ENCODE assay signal across 16 cellular contexts in the genomic region with DNA sequence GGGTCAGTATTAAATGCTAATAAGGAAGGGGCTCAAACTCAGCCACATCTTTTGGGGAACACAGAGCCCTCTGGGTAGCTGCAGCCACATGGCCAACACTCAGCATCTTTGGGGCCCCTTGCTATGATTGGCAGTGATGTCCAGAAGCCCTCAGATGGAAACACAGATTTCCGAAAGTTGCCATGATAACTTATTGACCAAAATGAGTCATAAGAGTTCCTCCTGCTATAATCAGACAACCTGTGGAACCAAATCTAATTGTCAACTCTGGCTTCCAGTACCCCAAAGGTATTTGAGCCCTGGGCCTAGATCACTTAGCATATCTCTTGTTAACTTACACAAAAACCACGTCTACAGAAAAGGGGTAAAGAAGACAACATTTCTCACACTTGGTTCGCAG.
DNase-seq lines count a peak whose midpoint lies in the region; ATAC-seq, FAIRE-seq and TF ChIP-seq lines count a peak whose summit lies in the region.
"Had no signal": no experiment of that assay in that cellular context is flagged by ENCODE, and none has a peak within 500 bp of the region (broad histone marks: within the 10 kb centered on the region; RNA-seq: fewer than 3 reads in every experiment).

No MANE protein-coding gene starts in this region.

- no peaks in the 10 kb centered on the region for H4K20me1 ChIP-seq in GM23338 (replicated peaks; ENCODE audit: insufficient read depth)

- H3K27ac Mint-ChIP-seq in GM23338 (no peak overlapping the region), endodermal cell (no peak overlapping the region)
- H3K27ac Mint-ChIP-seq: activated naive CD4-positive, alpha-beta T cell treated with anti-CD3 and anti-CD28 coated beads, Interleukin-2, amount 50 U/mL, for 24 hours; T-helper 1 cell treated with Interleukin-12 subunit alpha and Interleukin-12 subunit beta and Interleukin-4 antibody, amounts not matched to agents 30 μg/mL and 1 μg/mL, for 36 hours had no signal

- H3K36me3 ChIP-seq in gastrocnemius medialis (no peaks in the 10 kb centered on the region), GM23338 (ENCODE audit: insufficient read depth) (no peaks in the 10 kb centered on the region), endodermal cell (ENCODE audit: control insufficient read depth, insufficient read depth, low read length) (no peaks in the 10 kb centered on the region)
- H3K36me3 ChIP-seq: esophagus muscularis mucosa had no signal

- DNase-seq in urothelium cell line (ENCODE audit: low spot score) (no peak), gastrocnemius medialis (no peak), GM23338 (ENCODE audit: low spot score) (no peak), endodermal cell (no peak)
- DNase-seq: activated CD4-positive, alpha-beta T cell treated with anti-CD3 and anti-CD28 coated beads, Interleukin-2, amount 50 U/mL, for 48 hours; cerebellar nuclear complex; NCI-H2029 had no signal

- no peak for FAIRE-seq in urothelium cell line (lab: Jason Lieb, UNC)
- FAIRE-seq: H1, HepG2 had no signal

- H3K27me3 Mint-ChIP-seq in GM23338 (ENCODE audit: insufficient read depth, low read depth, poor library complexity): peaks cover 4% of the 10 kb centered on the region
- no peaks in the 10 kb centered on the region for H3K27me3 Mint-ChIP-seq in endodermal cell (ENCODE audit: insufficient read depth)

- H3F3A ChIP-seq in GM23338 (replicated peaks; ENCODE audit: low read depth): no peaks in the 10 kb centered on the region

- TF ChIP-seq CTCF in gastrocnemius medialis (IDR thresholded peaks at IDR 0.05 in 4 of 5, conservative IDR thresholded peaks at IDR 0.05 in 1 of 5) (no peak), GM23338 (conservative IDR thresholded peaks at IDR 0.05; ENCODE audit: low read depth in 2 of 2) (no peak), endodermal cell (conservative IDR thresholded peaks at IDR 0.05) (no peak)

- peak; percentile 29 for ATAC-seq in GM18498 (IDR thresholded peaks at IDR 0.05; ENCODE audit: unreplicated experiment)
- peak; percentile 53 for ATAC-seq in GM19463 (IDR thresholded peaks at IDR 0.05; ENCODE audit: unreplicated experiment)
- ATAC-seq in HG02884 (IDR thresholded peaks at IDR 0.05; ENCODE audit: unreplicated experiment): peak; percentile 39
- peak; percentile 54 for ATAC-seq in HG03571 (IDR thresholded peaks at IDR 0.05; ENCODE audit: unreplicated experiment)
- no peak for ATAC-seq in gastrocnemius medialis
- ATAC-seq in GM23338: no peak
- ATAC-seq: HepG2 had no signal

- H3K9ac ChIP-seq in endodermal cell (ENCODE audit: extremely low read depth, low read length, poor library complexity, severe bottlenecking): no peak overlapping the region

- TF ChIP-seq POLR2A in gastrocnemius medialis (IDR thresholded peaks at IDR 0.05): no peak

- H3K4me3 Mint-ChIP-seq in GM23338 (no peak overlapping the region), endodermal cell (no peak overlapping the region)
- H3K4me3 Mint-ChIP-seq: activated naive CD4-positive, alpha-beta T cell treated with anti-CD3 and anti-CD28 coated beads, Interleukin-2, amount 50 U/mL, for 24 hours; T-helper 1 cell treated with Interleukin-12 subunit alpha and Interleukin-12 subunit beta and Interleukin-4 antibody, amounts not matched to agents 30 μg/mL and 1 μg/mL, for 36 hours had no signal

- no peaks in the 10 kb centered on the region for H3K9me3 Mint-ChIP-seq in GM23338
- no peaks in the 10 kb centered on the region for H3K9me3 Mint-ChIP-seq in endodermal cell
- H3K9me3 Mint-ChIP-seq: activated naive CD4-positive, alpha-beta T cell treated with anti-CD3 and anti-CD28 coated beads, Interleukin-2, amount 50 U/mL, for 24 hours; T-helper 1 cell treated with Interleukin-12 subunit alpha and Interleukin-12 subunit beta and Interleukin-4 antibody, amounts not matched to agents 30 μg/mL and 1 μg/mL, for 36 hours had no signal

- H3K9me3 ChIP-seq in gastrocnemius medialis (no peaks in the 10 kb centered on the region), endodermal cell (ENCODE audit: control insufficient read depth, low read length) (no peaks in the 10 kb centered on the region)
- H3K9me3 ChIP-seq: esophagus muscularis mucosa had no signal

- H3K4me1 ChIP-seq in gastrocnemius medialis (no peaks in the 10 kb centered on the region), GM23338 (ENCODE audit: insufficient read depth) (no peaks in the 10 kb centered on the region), endodermal cell (ENCODE audit: control insufficient read depth, insufficient read depth, low read length) (no peaks in the 10 kb centered on the region)
- H3K4me1 ChIP-seq: esophagus muscularis mucosa had no signal

- no peaks in the 10 kb centered on the region for H3K9me2 ChIP-seq in GM23338 (ENCODE audit: insufficient read depth)

- H3K79me2 ChIP-seq in GM23338 (replicated peaks; ENCODE audit: insufficient read depth): no peaks in the 10 kb centered on the region

- intact Hi-C loops in gastrocnemius medialis (cut with DNase I; ENCODE audit: low total_unique reads): no loop called here

- no peak overlapping the region for H3K4me2 ChIP-seq in GM23338

- no peaks in the 10 kb centered on the region for H3K27me3 ChIP-seq in gastrocnemius medialis
- no peaks in the 10 kb centered on the region for H3K27me3 ChIP-seq in GM23338 (ENCODE audit: insufficient read depth)
- no peaks in the 10 kb centered on the region for H3K27me3 ChIP-seq in endodermal cell (ENCODE audit: control insufficient read depth, insufficient read depth, low read length, poor library complexity, severe bottlenecking)
- H3K27me3 ChIP-seq: esophagus muscularis mucosa had no signal

- H2AFZ ChIP-seq in GM23338: no peak overlapping the region

- no peak overlapping the region for H3K4me3 ChIP-seq in gastrocnemius medialis
- no peak overlapping the region for H3K4me3 ChIP-seq in GM23338
- no peak overlapping the region for H3K4me3 ChIP-seq in endodermal cell (ENCODE audit: low read length)
- H3K4me3 ChIP-seq: esophagus muscularis mucosa had no signal

- no peaks in the 10 kb centered on the region for H3K4me1 Mint-ChIP-seq in GM23338
- H3K4me1 Mint-ChIP-seq in endodermal cell: no peaks in the 10 kb centered on the region
- H3K4me1 Mint-ChIP-seq: activated naive CD4-positive, alpha-beta T cell treated with anti-CD3 and anti-CD28 coated beads, Interleukin-2, amount 50 U/mL, for 24 hours had no signal

- in situ Hi-C loops in gastrocnemius medialis (cut with MboI; ENCODE audit: low sequenced_read_pairs in 4 of 4): no loop called here

- 93 to 96% methylated on average over 3 of the region's 3 CpGs for WGBS in endodermal cell (ENCODE audit: insufficient coverage in 1 of 2, insufficient read length in 1 of 2), 2 experiments

- H3K27ac ChIP-seq in gastrocnemius medialis (no peak overlapping the region), GM23338 (ENCODE audit: low read depth) (no peak overlapping the region), endodermal cell (ENCODE audit: low read depth, low read length) (no peak overlapping the region)
- H3K27ac ChIP-seq: esophagus muscularis mucosa had no signal

- H3K36me3 Mint-ChIP-seq in GM23338 (ENCODE audit: low read depth): no peaks in the 10 kb centered on the region
- no peaks in the 10 kb centered on the region for H3K36me3 Mint-ChIP-seq in endodermal cell (ENCODE audit: low read depth)
- H3K36me3 Mint-ChIP-seq: activated naive CD4-positive, alpha-beta T cell treated with anti-CD3 and anti-CD28 coated beads, Interleukin-2, amount 50 U/mL, for 24 hours had no signal

TF ChIP-seq in GM23338, 12 proteins besides CTCF, POLR2A, EP300 and RAD21 (continues in another document):
- no peak for TF ChIP-seq NANOG (IDR thresholded peaks at IDR 0.05; ENCODE audit: borderline replicate concordance)
- TF ChIP-seq EZH2phosphoT487 (IDR thresholded peaks at IDR 0.05; ENCODE audit: unreplicated experiment): no peak
- no peak for TF ChIP-seq ZNF331 (CRISPR knock-in tag; IDR thresholded peaks at IDR 0.05; ENCODE audit: low read depth)
- TF ChIP-seq CREB1 (CRISPR knock-in tag; IDR thresholded peaks at IDR 0.05; ENCODE audit: low read depth): no peak
- TF ChIP-seq, protein P1, sequence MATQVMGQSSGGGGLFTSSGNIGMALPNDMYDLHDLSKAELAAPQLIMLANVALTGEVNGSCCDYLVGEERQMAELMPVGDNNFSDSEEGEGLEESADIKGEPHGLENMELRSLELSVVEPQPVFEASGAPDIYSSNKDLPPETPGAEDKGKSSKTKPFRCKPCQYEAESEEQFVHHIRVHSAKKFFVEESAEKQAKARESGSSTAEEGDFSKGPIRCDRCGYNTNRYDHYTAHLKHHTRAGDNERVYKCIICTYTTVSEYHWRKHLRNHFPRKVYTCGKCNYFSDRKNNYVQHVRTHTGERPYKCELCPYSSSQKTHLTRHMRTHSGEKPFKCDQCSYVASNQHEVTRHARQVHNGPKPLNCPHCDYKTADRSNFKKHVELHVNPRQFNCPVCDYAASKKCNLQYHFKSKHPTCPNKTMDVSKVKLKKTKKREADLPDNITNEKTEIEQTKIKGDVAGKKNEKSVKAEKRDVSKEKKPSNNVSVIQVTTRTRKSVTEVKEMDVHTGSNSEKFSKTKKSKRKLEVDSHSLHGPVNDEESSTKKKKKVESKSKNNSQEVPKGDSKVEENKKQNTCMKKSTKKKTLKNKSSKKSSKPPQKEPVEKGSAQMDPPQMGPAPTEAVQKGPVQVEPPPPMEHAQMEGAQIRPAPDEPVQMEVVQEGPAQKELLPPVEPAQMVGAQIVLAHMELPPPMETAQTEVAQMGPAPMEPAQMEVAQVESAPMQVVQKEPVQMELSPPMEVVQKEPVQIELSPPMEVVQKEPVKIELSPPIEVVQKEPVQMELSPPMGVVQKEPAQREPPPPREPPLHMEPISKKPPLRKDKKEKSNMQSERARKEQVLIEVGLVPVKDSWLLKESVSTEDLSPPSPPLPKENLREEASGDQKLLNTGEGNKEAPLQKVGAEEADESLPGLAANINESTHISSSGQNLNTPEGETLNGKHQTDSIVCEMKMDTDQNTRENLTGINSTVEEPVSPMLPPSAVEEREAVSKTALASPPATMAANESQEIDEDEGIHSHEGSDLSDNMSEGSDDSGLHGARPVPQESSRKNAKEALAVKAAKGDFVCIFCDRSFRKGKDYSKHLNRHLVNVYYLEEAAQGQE (IDR thresholded peaks at IDR 0.05; ENCODE audit: unreplicated experiment): no peak
- TF ChIP-seq EZH2 (IDR thresholded peaks at IDR 0.05; ENCODE audit: low read depth, unreplicated experiment): no peak
- TF ChIP-seq, protein P2, sequence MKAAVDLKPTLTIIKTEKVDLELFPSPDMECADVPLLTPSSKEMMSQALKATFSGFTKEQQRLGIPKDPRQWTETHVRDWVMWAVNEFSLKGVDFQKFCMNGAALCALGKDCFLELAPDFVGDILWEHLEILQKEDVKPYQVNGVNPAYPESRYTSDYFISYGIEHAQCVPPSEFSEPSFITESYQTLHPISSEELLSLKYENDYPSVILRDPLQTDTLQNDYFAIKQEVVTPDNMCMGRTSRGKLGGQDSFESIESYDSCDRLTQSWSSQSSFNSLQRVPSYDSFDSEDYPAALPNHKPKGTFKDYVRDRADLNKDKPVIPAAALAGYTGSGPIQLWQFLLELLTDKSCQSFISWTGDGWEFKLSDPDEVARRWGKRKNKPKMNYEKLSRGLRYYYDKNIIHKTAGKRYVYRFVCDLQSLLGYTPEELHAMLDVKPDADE (IDR thresholded peaks at IDR 0.05): no peak
- TF ChIP-seq STAT1 (IDR thresholded peaks at IDR 0.05; ENCODE audit: unreplicated experiment): no peak
- TF ChIP-seq ZNF114 (CRISPR knock-in tag; IDR thresholded peaks at IDR 0.05): no peak
- no peak for TF ChIP-seq JUNB (IDR thresholded peaks at IDR 0.05; ENCODE audit: unreplicated experiment)

Comparison
In these comparisons a context has a peak if more than half of its experiments do, and no peak if none do; other contexts are left out.
1. ATAC-seq: peak in GM18498 (single experiment), GM19463 (single experiment), HG02884 (single experiment) and HG03571 (single experiment); none in gastrocnemius medialis (0 of 2) and GM23338 (single experiment).